Comparison of ENCODE assay signal across 20 cellular contexts in genomic region chr10:129713659-129714265, GRCh38.
"Had no signal": no experiment of that assay in that cellular context is flagged by ENCODE, and none has a peak within 500 bp of the region (broad histone marks: within the 10 kb centered on the region; RNA-seq: fewer than 3 reads in every experiment).

No MANE protein-coding gene starts in this region.

- H3K36me3 ChIP-seq: gastrocnemius medialis, heart right ventricle, left ventricle myocardium inferior, neutrophil, vagina had no signal

- H3K27me3 ChIP-seq: esophagus muscularis mucosa, gastrocnemius medialis, heart right ventricle, neutrophil, tibial nerve, upper lobe of right lung, vagina had no signal

- H3K27ac ChIP-seq: epithelial cell of prostate, esophagus muscularis mucosa, gastrocnemius medialis, heart right ventricle, left ventricle myocardium inferior, lower lobe of right lung, neutrophil, tibial nerve, upper lobe of right lung, vagina had no signal

- H3K27me3 Mint-ChIP-seq: memory B cell; stimulated activated memory B cell treated with anti-CD40 and anti-IgM and Interleukin-4, amounts not matched to agents 10 μg/mL and 1 μg/mL and 100 μg/mL, for 72 hours; stimulated activated naive CD8-positive, alpha-beta T cell treated with anti-CD3 and anti-CD28 coated beads, Interleukin-15, Interleukin-2, amounts not matched to agents 100 ng/mL and 50 ng/mL, for 24 hours had no signal

- H3K4me3 ChIP-seq: esophagus muscularis mucosa, gastrocnemius medialis, heart right ventricle, left ventricle myocardium inferior, lower lobe of right lung, smooth muscle cell, tibial nerve, upper lobe of right lung, vagina had no signal

- H3K27ac Mint-ChIP-seq: memory B cell; nephron; stimulated activated memory B cell treated with anti-CD40 and anti-IgM and Interleukin-4, amounts not matched to agents 10 μg/mL and 1 μg/mL and 100 μg/mL, for 72 hours; stimulated activated naive CD8-positive, alpha-beta T cell treated with anti-CD3 and anti-CD28 coated beads, Interleukin-15, Interleukin-2, amounts not matched to agents 100 ng/mL and 50 ng/mL, for 24 hours had no signal

- H3K4me1 Mint-ChIP-seq: memory B cell; nephron; stimulated activated memory B cell treated with anti-CD40 and anti-IgM and Interleukin-4, amounts not matched to agents 10 μg/mL and 1 μg/mL and 100 μg/mL, for 72 hours had no signal

- H3K4me3 Mint-ChIP-seq: memory B cell; nephron; stimulated activated memory B cell treated with anti-CD40 and anti-IgM and Interleukin-4, amounts not matched to agents 10 μg/mL and 1 μg/mL and 100 μg/mL, for 72 hours; stimulated activated naive CD8-positive, alpha-beta T cell treated with anti-CD3 and anti-CD28 coated beads, Interleukin-15, Interleukin-2, amounts not matched to agents 100 ng/mL and 50 ng/mL, for 24 hours had no signal

- H3K4me1 ChIP-seq: esophagus muscularis mucosa, gastrocnemius medialis, left ventricle myocardium inferior, tibial nerve, upper lobe of right lung, vagina had no signal

- DNase-seq: effector memory CD4-positive, alpha-beta T cell; gastrocnemius medialis; heart right ventricle; hypothalamus; left ventricle myocardium inferior; lower lobe of right lung; midbrain; right cardiac atrium; stimulated activated CD4-positive, alpha-beta T cell treated with anti-CD3 and anti-CD28 coated beads, Interleukin-4, amount 100 ng/mL, for 1 hour; upper lobe of right lung had no signal

- H3K4me2 ChIP-seq: smooth muscle cell had no signal

- H3K9me3 ChIP-seq: esophagus muscularis mucosa, gastrocnemius medialis, heart right ventricle, left ventricle myocardium inferior, lower lobe of right lung, neutrophil, tibial nerve, upper lobe of right lung, vagina had no signal

- ATAC-seq: gastrocnemius medialis; heart right ventricle; lower lobe of right lung; right cardiac atrium; stimulated activated memory B cell treated with anti-CD40 and anti-IgM and Interleukin-4, amounts not matched to agents 10 μg/mL and 1 μg/mL and 100 μg/mL, for 72 hours; upper lobe of right lung had no signal

- H3K9me3 Mint-ChIP-seq: memory B cell; nephron; stimulated activated memory B cell treated with anti-CD40 and anti-IgM and Interleukin-4, amounts not matched to agents 10 μg/mL and 1 μg/mL and 100 μg/mL, for 72 hours; stimulated activated naive CD8-positive, alpha-beta T cell treated with anti-CD3 and anti-CD28 coated beads, Interleukin-15, Interleukin-2, amounts not matched to agents 100 ng/mL and 50 ng/mL, for 24 hours had no signal
